1 cellular context compared by ENCODE assay signal in genomic region chr14:105485720-105486332, GRCh38.
TF ChIP-seq lines count a peak whose summit lies in the region.

No MANE protein-coding gene starts in this region.

TF ChIP-seq in HEK293, 187 proteins besides CTCF, POLR2A, EP300 and RAD21 (continued from another document and continues in another):
- no peak for TF ChIP-seq PRDM4 (tag by site-specific recombination; IDR thresholded peaks at IDR 0.05)
- TF ChIP-seq REST (tag by site-specific recombination; IDR thresholded peaks at IDR 0.05): no peak
- TF ChIP-seq ZNF48 (tag by site-specific recombination; IDR thresholded peaks at IDR 0.05): no peak
- no peak for TF ChIP-seq ZNF704 (tag by site-specific recombination; IDR thresholded peaks at IDR 0.05)
- no peak for TF ChIP-seq ZNF19 (tag by site-specific recombination; IDR thresholded peaks at IDR 0.05; ENCODE audit: low read depth)
- no peak for TF ChIP-seq BCL11A (tag by site-specific recombination; IDR thresholded peaks at IDR 0.05; ENCODE audit: low read depth)
- TF ChIP-seq SETDB1 (IDR thresholded peaks at IDR 0.05; ENCODE audit: insufficient read length, low read length): no peak
- no peak for TF ChIP-seq SP3 (tag by site-specific recombination; IDR thresholded peaks at IDR 0.05)
- no peak for TF ChIP-seq ZNF571 (tag by site-specific recombination; IDR thresholded peaks at IDR 0.05)
- TF ChIP-seq ZNF555 (tag by site-specific recombination; conservative IDR thresholded peaks at IDR 0.05): no peak
- TF ChIP-seq ZNF707 (tag by site-specific recombination; IDR thresholded peaks at IDR 0.05): no peak
- TF ChIP-seq MEIS1 (CRISPR knock-in tag; IDR thresholded peaks at IDR 0.05; ENCODE audit: borderline replicate concordance): no peak
- no peak for TF ChIP-seq ZNF266 (tag by site-specific recombination; IDR thresholded peaks at IDR 0.05; ENCODE audit: low read depth)
- no peak for TF ChIP-seq WT1 (tag by site-specific recombination; IDR thresholded peaks at IDR 0.05)
- no peak for TF ChIP-seq ZNF580 (tag by site-specific recombination; IDR thresholded peaks at IDR 0.05)
- no peak for TF ChIP-seq ZNF148 (tag by site-specific recombination; IDR thresholded peaks at IDR 0.05; ENCODE audit: borderline replicate concordance)
- TF ChIP-seq ZNF26 (tag by site-specific recombination; IDR thresholded peaks at IDR 0.05): no peak
- TF ChIP-seq ZFP41 (tag by site-specific recombination; IDR thresholded peaks at IDR 0.05; ENCODE audit: borderline replicate concordance): no peak
- TF ChIP-seq ZBTB44 (tag by site-specific recombination; IDR thresholded peaks at IDR 0.05): no peak
- TF ChIP-seq ZNF112 (tag by site-specific recombination; IDR thresholded peaks at IDR 0.05): no peak
- peak; percentile 72 for TF ChIP-seq EGR2 (tag by site-specific recombination; IDR thresholded peaks at IDR 0.05; ENCODE audit: low read depth)
- TF ChIP-seq ZNF121 (tag by site-specific recombination; IDR thresholded peaks at IDR 0.05): no peak
- no peak for TF ChIP-seq ZNF791 (tag by site-specific recombination; IDR thresholded peaks at IDR 0.05)
- peak; percentile 81 for TF ChIP-seq ZNF600 (tag by site-specific recombination; IDR thresholded peaks at IDR 0.05)
- no peak for TF ChIP-seq PRDM10 (tag by site-specific recombination; IDR thresholded peaks at IDR 0.05)
- no peak for TF ChIP-seq ZNF292 (tag by site-specific recombination; IDR thresholded peaks at IDR 0.05; ENCODE audit: borderline replicate concordance, low read depth)
- TF ChIP-seq SCRT1 (tag by site-specific recombination; IDR thresholded peaks at IDR 0.05; ENCODE audit: borderline replicate concordance): no peak
- TF ChIP-seq ZBTB20 (tag by site-specific recombination; IDR thresholded peaks at IDR 0.05): peak; percentile 89
- TF ChIP-seq ZNF792 (tag by site-specific recombination; IDR thresholded peaks at IDR 0.05): no peak
- TF ChIP-seq SCRT2 (tag by site-specific recombination; IDR thresholded peaks at IDR 0.05): no peak
- TF ChIP-seq ZNF221 (tag by site-specific recombination; IDR thresholded peaks at IDR 0.05; ENCODE audit: borderline replicate concordance): no peak
- TF ChIP-seq YY2 (tag by site-specific recombination; IDR thresholded peaks at IDR 0.05): peak; percentile 76
- TF ChIP-seq ZNF610 (tag by site-specific recombination; IDR thresholded peaks at IDR 0.05; ENCODE audit: borderline replicate concordance): no peak
- no peak for TF ChIP-seq BCL11B (tag by site-specific recombination; IDR thresholded peaks at IDR 0.05; ENCODE audit: low read depth)
- no peak for TF ChIP-seq ZXDB (tag by site-specific recombination; IDR thresholded peaks at IDR 0.05)
- peak; percentile 44 for TF ChIP-seq KLF8 (tag by site-specific recombination; IDR thresholded peaks at IDR 0.05)
- TF ChIP-seq OVOL3 (tag by site-specific recombination; IDR thresholded peaks at IDR 0.05): no peak
- peak; percentile 56; the same call in 1 of the 2 replicates for TF ChIP-seq SP7 (tag by site-specific recombination; IDR thresholded peaks at IDR 0.05)
- peak; percentile 45 for TF ChIP-seq SP2 (tag by site-specific recombination; IDR thresholded peaks at IDR 0.05)
- no peak for TF ChIP-seq ZBTB17 (tag by site-specific recombination; IDR thresholded peaks at IDR 0.05)
- no peak for TF ChIP-seq ZNF324 (tag by site-specific recombination; IDR thresholded peaks at IDR 0.05)
- no peak for TF ChIP-seq ZFP37 (tag by site-specific recombination; IDR thresholded peaks at IDR 0.05)
- peak; percentile 80 for TF ChIP-seq KLF1 (tag by site-specific recombination; IDR thresholded peaks at IDR 0.05)
- TF ChIP-seq ZNF76 (tag by site-specific recombination; IDR thresholded peaks at IDR 0.05; ENCODE audit: borderline replicate concordance, low read depth): peak; percentile 22; the same call in 1 of the 2 replicates
- no peak for TF ChIP-seq ZNF174 (tag by site-specific recombination; IDR thresholded peaks at IDR 0.05)
- TF ChIP-seq ZNF248 (tag by site-specific recombination; IDR thresholded peaks at IDR 0.05): no peak
- no peak for TF ChIP-seq ZNF549 (tag by site-specific recombination; IDR thresholded peaks at IDR 0.05)
- TF ChIP-seq PATZ1 (tag by site-specific recombination; IDR thresholded peaks at IDR 0.05): peak; percentile 78
